ENCODE assay signal across 10 cellular contexts in genomic region chr1:89635825-89636815, GRCh38. TPM values are rescaled to one million over a fixed set of nuclear protein-coding genes. Genes with fewer than 3 reads are reported as not detected.
A peak's percentile ranks its signal among the peaks of the same experiment; 100 is the strongest.
DNase-seq lines count a peak whose midpoint lies in the region; ATAC-seq and TF ChIP-seq lines count a peak whose summit lies in the region.
"Had no signal": no experiment of that assay in that cellular context is flagged by ENCODE, and none has a peak within 500 bp of the region (broad histone marks: within the 10 kb centered on the region; RNA-seq: fewer than 3 reads in every experiment).

No MANE protein-coding gene starts in this region.

- H3K9me3 Mint-ChIP-seq in activated naive CD4-positive, alpha-beta T cell treated with anti-CD3 and anti-CD28 coated beads for 36 hours = no peaks in the 10 kb centered on the region

- peaks cover 65% of the 10 kb centered on the region for H3K4me1 Mint-ChIP-seq in activated naive CD4-positive, alpha-beta T cell treated with anti-CD3 and anti-CD28 coated beads for 36 hours (ENCODE audit: low read depth)

- peak overlapping the region; percentile 62; the same call in 1 of the 2 replicates for H3K27ac ChIP-seq in RWPE1

- no peak for TF ChIP-seq CTCF in RWPE1 (conservative IDR thresholded peaks at IDR 0.05; ENCODE audit: low read depth)

- DNase-seq in activated naive CD4-positive, alpha-beta T cell treated with anti-CD3 and anti-CD28 coated beads for 36 hours = no peak
- no peak for DNase-seq in activated naive CD4-positive, alpha-beta T cell treated with Interleukin-2 at 50 U/mL for 16 hours
- peak; percentile 56 for DNase-seq in RWPE1 (ENCODE audit: low spot score)
- DNase-seq in dermis blood vessel endothelial cell = peak; percentile 78
- no peak for DNase-seq in stimulated activated naive CD8-positive, alpha-beta T cell treated with anti-CD3 and anti-CD28 coated beads, Interleukin-15, Interleukin-2, amounts not matched to agents 100 U/mL and 50 U/mL, for 24 hours
- DNase-seq in stimulated activated CD4-positive, alpha-beta T cell treated with anti-CD3 and anti-CD28 coated beads, Interleukin-2, amount 100 ng/mL, for 24 hours = no peak
- DNase-seq in left colon = no peak
- DNase-seq: hypothalamus, NCI-H1694 treated with DMSO at 0.1 percent for 48 hours had no signal

- intact Hi-C loops in activated naive CD4-positive, alpha-beta T cell treated with anti-CD3 and anti-CD28 coated beads for 36 hours (cut with micrococcal nuclease) = loop anchor here (1.0 to 10.0 kb wide), 9 partner anchors 14 to 1919 kb away; no protein-coding TSS in a partner anchor
- intact Hi-C loops in left colon (cut with DNase I, micrococcal nuclease) = loop anchor here (10.0 kb wide), 1 partner anchor 129 kb away; no protein-coding TSS in a partner anchor

- H3K36me3 Mint-ChIP-seq in activated naive CD4-positive, alpha-beta T cell treated with anti-CD3 and anti-CD28 coated beads for 36 hours (ENCODE audit: low read depth) = peaks cover 15% of the 10 kb centered on the region

- peak overlapping the region; percentile 88 for H3K27ac Mint-ChIP-seq in activated naive CD4-positive, alpha-beta T cell treated with anti-CD3 and anti-CD28 coated beads for 36 hours

- H3K4me3 Mint-ChIP-seq in activated naive CD4-positive, alpha-beta T cell treated with anti-CD3 and anti-CD28 coated beads for 36 hours = peak overlapping the region; percentile 60

- POLR2A ChIA-PET in RWPE1 (lab: Yijun Ruan, JAX; ENCODE audit: low non-redundant PET) = no interaction called here

- CTCF ChIA-PET in activated naive CD4-positive, alpha-beta T cell treated with anti-CD3 and anti-CD28 coated beads for 36 hours (lab: Charles Lee) = interaction anchor here (0.7 to 8.4 kb wide), 19 partner anchors 9 to 154 kb away, joined by 3 to 112 read pairs (median 4); no protein-coding TSS in a partner anchor
- CTCF ChIA-PET in RWPE1 (lab: Yijun Ruan, JAX) = interaction anchor here (0.5 to 1.1 kb wide), 4 partner anchors 31 to 313 kb away, joined by 3 to 5 read pairs (median 4); no protein-coding TSS in a partner anchor

- peak; percentile 25 for ATAC-seq in stimulated activated naive CD8-positive, alpha-beta T cell treated with anti-CD3 and anti-CD28 coated beads, Interleukin-15, Interleukin-2, amounts not matched to agents 100 U/mL and 50 U/mL, for 24 hours
- no peak for ATAC-seq in left colon
- ATAC-seq in HG03342 (IDR thresholded peaks at IDR 0.05; ENCODE audit: unreplicated experiment) = no peak

- no peaks in the 10 kb centered on the region for H3K27me3 Mint-ChIP-seq in activated naive CD4-positive, alpha-beta T cell treated with anti-CD3 and anti-CD28 coated beads for 36 hours (ENCODE audit: low read depth)

RNA-seq across cellular contexts. Expression of gene LRRC8C, which starts 3.2 kb away (rescaled TPM):
- 10 to 100 TPM; 13.6 TPM for total RNA-seq in activated naive CD4-positive, alpha-beta T cell treated with anti-CD3 and anti-CD28 coated beads for 36 hours
- total RNA-seq in dermis blood vessel endothelial cell (30.0 and 40.4 TPM in 2 replicates), left colon (1 to 10 TPM; 1.8 to 3.2 TPM)

Comparison
In these comparisons a context has a peak if more than half of its experiments do, and no peak if none do; other contexts are left out.
1. DNase-seq: peak in RWPE1 (single experiment) and dermis blood vessel endothelial cell (single experiment); none in activated naive CD4-positive, alpha-beta T cell treated with anti-CD3 and anti-CD28 coated beads for 36 hours (single experiment), activated naive CD4-positive, alpha-beta T cell treated with Interleukin-2 at 50 U/mL for 16 hours (single experiment), stimulated activated naive CD8-positive, alpha-beta T cell treated with anti-CD3 and anti-CD28 coated beads, Interleukin-15, Interleukin-2, amounts not matched to agents 100 U/mL and 50 U/mL, for 24 hours (single experiment), stimulated activated CD4-positive, alpha-beta T cell treated with anti-CD3 and anti-CD28 coated beads, Interleukin-2, amount 100 ng/mL, for 24 hours (0 of 2) and left colon (0 of 2).